8 cellular contexts compared by ENCODE assay signal in the genomic region with DNA sequence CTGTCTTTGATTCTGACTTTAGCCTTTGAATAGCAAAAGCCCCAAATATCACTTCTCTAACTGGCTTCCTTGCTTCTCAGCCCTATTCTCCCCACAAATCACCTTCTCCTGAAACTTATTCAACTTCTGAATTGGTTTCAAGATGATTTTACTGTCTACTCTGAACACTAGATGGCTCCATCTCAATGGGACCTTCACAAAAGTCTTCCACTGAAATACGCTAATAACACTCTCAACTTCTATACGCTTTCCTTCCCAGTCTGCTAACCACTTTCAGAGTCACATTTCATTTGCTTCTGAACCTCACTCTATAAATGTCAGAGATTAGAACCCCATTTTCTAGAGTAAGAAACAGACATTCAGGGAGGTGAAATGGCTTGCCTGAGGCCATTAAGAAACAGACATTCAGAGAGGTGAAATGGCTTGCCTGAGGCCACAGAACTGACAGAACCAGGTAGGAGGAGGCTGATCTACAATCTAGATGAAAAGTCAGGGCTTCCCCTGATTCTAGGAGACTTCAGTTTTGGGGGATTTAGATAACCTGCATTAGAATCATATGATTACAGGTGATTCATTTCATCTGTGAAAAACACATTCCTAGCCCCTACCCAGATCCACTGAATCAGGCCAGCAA. TPM values are rescaled to one million over a fixed set of nuclear protein-coding genes. Genes with fewer than 3 reads are reported as not detected.
DNase-seq lines count a peak whose midpoint lies in the region; ATAC-seq and TF ChIP-seq lines count a peak whose summit lies in the region.

No MANE protein-coding gene starts in this region.

- H3K9me2 ChIP-seq in Karpas-422 (replicated peaks; ENCODE audit: insufficient read depth, low read length) = no peaks in the 10 kb centered on the region

- H3K36me3 Mint-ChIP-seq in immature natural killer cell = peaks cover 38 to 47% (median 40%) of the 10 kb centered on the region in 3 donors

- peaks cover 79% of the 10 kb centered on the region for H3K36me3 ChIP-seq in DND-41 (ENCODE audit: insufficient read depth, low read length)
- peaks cover 60% of the 10 kb centered on the region; the same call in 1 of the 2 replicates for H3K36me3 ChIP-seq in Karpas-422 (ENCODE audit: insufficient read depth, low read length)

- H3K9me3 ChIP-seq in DND-41 (ENCODE audit: insufficient read depth, low read length, severe bottlenecking) (no peaks in the 10 kb centered on the region), Karpas-422 (ENCODE audit: low read length) (no peaks in the 10 kb centered on the region)

- H3K4me1 Mint-ChIP-seq in immature natural killer cell = peaks cover 14 to 24% of the 10 kb centered on the region in 2 donors

- H3K4me3 ChIP-seq in DND-41 (ENCODE audit: low read depth in 1 of 2, low read length in 2 of 2) = no peak overlapping the region
- no peak overlapping the region for H3K4me3 ChIP-seq in Karpas-422 (ENCODE audit: low read length)
- no peak overlapping the region for H3K4me3 ChIP-seq in astrocyte of the spinal cord (ENCODE audit: low read depth, low read length)

- no peaks in the 10 kb centered on the region for H3K27me3 ChIP-seq in DND-41 (ENCODE audit: insufficient read depth, low read length, poor library complexity)
- H3K27me3 ChIP-seq in Karpas-422 (ENCODE audit: low read length) = no peaks in the 10 kb centered on the region

- H3K79me2 ChIP-seq in DND-41 (ENCODE audit: insufficient read depth, low read length) (no peaks in the 10 kb centered on the region), Karpas-422 (ENCODE audit: low read length) (no peaks in the 10 kb centered on the region)

- in situ Hi-C loops in astrocyte of the spinal cord (cut with HindIII; ENCODE audit: low sequenced_read_pairs) = no loop called here

- H4K20me1 ChIP-seq in DND-41 (ENCODE audit: insufficient read depth, low read length) (0 out of 2 replicates have a peak, but pooled peaks cover 2% of the 10 kb centered on the region), Karpas-422 (ENCODE audit: insufficient read depth, low read depth, low read length) (no peaks in the 10 kb centered on the region)

- H3K27ac Mint-ChIP-seq in immature natural killer cell = no peak overlapping the region

- H3K27ac ChIP-seq in DND-41 (ENCODE audit: low read length) = no peak overlapping the region
- H3K27ac ChIP-seq in Karpas-422 (ENCODE audit: low read length) = no peak overlapping the region

- H2AFZ ChIP-seq in DND-41 (ENCODE audit: low read depth, low read length) (no peak overlapping the region), Karpas-422 (ENCODE audit: low read length) (no peak overlapping the region)

- H3K27me3 Mint-ChIP-seq in immature natural killer cell (ENCODE audit: low read depth in 3 of 3) = no peaks in the 10 kb centered on the region

- no peak overlapping the region for H3K9ac ChIP-seq in DND-41 (ENCODE audit: low read depth, low read length)
- no peak overlapping the region for H3K9ac ChIP-seq in Karpas-422 (ENCODE audit: low read length)

- TF ChIP-seq CTCF in DND-41 (IDR thresholded peaks at IDR 0.05; ENCODE audit: borderline replicate concordance, extremely low read depth, low read length, poor library complexity, severe bottlenecking) (peak; percentile 60), astrocyte of the spinal cord (IDR thresholded peaks at IDR 0.05; ENCODE audit: low read depth, low read length) (peak; percentile 57)

- DNase-seq in DND-41 (no peak), Karpas-422 (peak; percentile 62), astrocyte of the spinal cord (ENCODE audit: low read depth, low spot score) (peak; percentile 64), immature natural killer cell (peak in 2 of 3 donors; percentile 9 to 22), superior temporal gyrus (ENCODE audit: extremely low spot score) (peak; percentile 86), HK-2 (ENCODE audit: unreplicated experiment) (no peak), NCI-H146 treated with DMSO at 0.1 percent for 48 hours (lab: John Stamatoyannopoulos, UW; ENCODE audit: unreplicated experiment) (no peak)
- DNase-seq in stimulated activated CD8-positive, alpha-beta memory T cell treated with anti-CD3 and anti-CD28 coated beads, Interleukin-4, amount 100 ng/mL, for 48 hours = no peak

- ATAC-seq in DND-41 (ENCODE audit: insufficient read depth, low read depth) = no peak

- H3K4me3 Mint-ChIP-seq in immature natural killer cell = no peak overlapping the region

- no peaks in the 10 kb centered on the region for H3K9me3 Mint-ChIP-seq in immature natural killer cell

- H3K4me2 ChIP-seq in DND-41 (ENCODE audit: insufficient read depth, low read length) (no peak overlapping the region), Karpas-422 (ENCODE audit: low read depth, low read length, poor library complexity, severe bottlenecking) (no peak overlapping the region)

- H3K4me1 ChIP-seq in DND-41 (ENCODE audit: insufficient read depth, low read length) = no peaks in the 10 kb centered on the region
- H3K4me1 ChIP-seq in Karpas-422 (ENCODE audit: low read length) = no peaks in the 10 kb centered on the region

RNA-seq across cellular contexts. Expression of a gene that starts 20.6 kb away (rescaled TPM):
- 29.0 and 30.4 TPM in 2 replicates for total RNA-seq in Karpas-422 (2014; rRNA removed; shearing (Covaris generic); ENCODE audit: low replicate concordance)
- 1 to 10 TPM in 2 of 3 donors, not detected in 1; 1.1 to 6.9 TPM for polyA plus RNA-seq in immature natural killer cell

RNA-seq across cellular contexts. Expression of a gene that starts 21.1 kb away (rescaled TPM):
- total RNA-seq in Karpas-422 (2014; rRNA removed; shearing (Covaris generic); ENCODE audit: low replicate concordance) = 37.4 and 97.4 TPM in 2 replicates
- polyA plus RNA-seq in immature natural killer cell = 10 to 100 TPM in 2 of 3 donors, 1 to 10 TPM in 1; 7.8 to 22.9 (median 13.6) TPM

Comparison
In these comparisons a context has a peak if more than half of its experiments do, and no peak if none do; other contexts are left out.
1. DNase-seq: peak in Karpas-422 (single experiment), astrocyte of the spinal cord (single experiment), immature natural killer cell (2 of 3) and superior temporal gyrus (single experiment); none in DND-41 (single experiment), HK-2 (single experiment), NCI-H146 treated with DMSO at 0.1 percent for 48 hours (single experiment) and stimulated activated CD8-positive, alpha-beta memory T cell treated with anti-CD3 and anti-CD28 coated beads, Interleukin-4, amount 100 ng/mL, for 48 hours (single experiment).